1 cellular context compared by ENCODE assay signal in the genomic region with DNA sequence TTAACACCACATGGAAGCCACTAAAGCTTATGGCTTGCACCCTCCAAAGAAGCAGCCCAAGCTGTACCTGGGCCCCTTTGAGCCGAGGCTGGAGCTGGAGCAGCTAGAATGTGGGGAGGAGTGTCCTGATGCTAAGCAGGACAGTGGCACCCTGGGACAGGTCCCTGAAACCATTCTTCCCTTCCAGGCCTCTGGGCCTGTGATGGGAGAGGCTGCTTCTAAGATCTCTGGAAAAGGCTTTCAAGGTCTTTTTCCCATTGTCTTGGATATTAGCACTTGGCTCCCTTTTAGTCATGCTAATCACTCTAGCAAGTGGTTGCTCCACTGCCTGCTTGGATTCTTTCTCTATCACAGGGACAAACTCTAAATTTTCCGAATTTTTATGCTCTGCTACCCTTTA.
TF ChIP-seq lines count a peak whose summit lies in the region.

No MANE protein-coding gene starts in this region.

TF ChIP-seq in GM23338, 12 proteins besides CTCF, POLR2A, EP300 and RAD21 (continued from another document):
- TF ChIP-seq, protein P1, sequence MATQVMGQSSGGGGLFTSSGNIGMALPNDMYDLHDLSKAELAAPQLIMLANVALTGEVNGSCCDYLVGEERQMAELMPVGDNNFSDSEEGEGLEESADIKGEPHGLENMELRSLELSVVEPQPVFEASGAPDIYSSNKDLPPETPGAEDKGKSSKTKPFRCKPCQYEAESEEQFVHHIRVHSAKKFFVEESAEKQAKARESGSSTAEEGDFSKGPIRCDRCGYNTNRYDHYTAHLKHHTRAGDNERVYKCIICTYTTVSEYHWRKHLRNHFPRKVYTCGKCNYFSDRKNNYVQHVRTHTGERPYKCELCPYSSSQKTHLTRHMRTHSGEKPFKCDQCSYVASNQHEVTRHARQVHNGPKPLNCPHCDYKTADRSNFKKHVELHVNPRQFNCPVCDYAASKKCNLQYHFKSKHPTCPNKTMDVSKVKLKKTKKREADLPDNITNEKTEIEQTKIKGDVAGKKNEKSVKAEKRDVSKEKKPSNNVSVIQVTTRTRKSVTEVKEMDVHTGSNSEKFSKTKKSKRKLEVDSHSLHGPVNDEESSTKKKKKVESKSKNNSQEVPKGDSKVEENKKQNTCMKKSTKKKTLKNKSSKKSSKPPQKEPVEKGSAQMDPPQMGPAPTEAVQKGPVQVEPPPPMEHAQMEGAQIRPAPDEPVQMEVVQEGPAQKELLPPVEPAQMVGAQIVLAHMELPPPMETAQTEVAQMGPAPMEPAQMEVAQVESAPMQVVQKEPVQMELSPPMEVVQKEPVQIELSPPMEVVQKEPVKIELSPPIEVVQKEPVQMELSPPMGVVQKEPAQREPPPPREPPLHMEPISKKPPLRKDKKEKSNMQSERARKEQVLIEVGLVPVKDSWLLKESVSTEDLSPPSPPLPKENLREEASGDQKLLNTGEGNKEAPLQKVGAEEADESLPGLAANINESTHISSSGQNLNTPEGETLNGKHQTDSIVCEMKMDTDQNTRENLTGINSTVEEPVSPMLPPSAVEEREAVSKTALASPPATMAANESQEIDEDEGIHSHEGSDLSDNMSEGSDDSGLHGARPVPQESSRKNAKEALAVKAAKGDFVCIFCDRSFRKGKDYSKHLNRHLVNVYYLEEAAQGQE (IDR thresholded peaks at IDR 0.05; ENCODE audit: unreplicated experiment), result no peak
